1 cellular context compared by ENCODE assay signal in the genomic region with DNA sequence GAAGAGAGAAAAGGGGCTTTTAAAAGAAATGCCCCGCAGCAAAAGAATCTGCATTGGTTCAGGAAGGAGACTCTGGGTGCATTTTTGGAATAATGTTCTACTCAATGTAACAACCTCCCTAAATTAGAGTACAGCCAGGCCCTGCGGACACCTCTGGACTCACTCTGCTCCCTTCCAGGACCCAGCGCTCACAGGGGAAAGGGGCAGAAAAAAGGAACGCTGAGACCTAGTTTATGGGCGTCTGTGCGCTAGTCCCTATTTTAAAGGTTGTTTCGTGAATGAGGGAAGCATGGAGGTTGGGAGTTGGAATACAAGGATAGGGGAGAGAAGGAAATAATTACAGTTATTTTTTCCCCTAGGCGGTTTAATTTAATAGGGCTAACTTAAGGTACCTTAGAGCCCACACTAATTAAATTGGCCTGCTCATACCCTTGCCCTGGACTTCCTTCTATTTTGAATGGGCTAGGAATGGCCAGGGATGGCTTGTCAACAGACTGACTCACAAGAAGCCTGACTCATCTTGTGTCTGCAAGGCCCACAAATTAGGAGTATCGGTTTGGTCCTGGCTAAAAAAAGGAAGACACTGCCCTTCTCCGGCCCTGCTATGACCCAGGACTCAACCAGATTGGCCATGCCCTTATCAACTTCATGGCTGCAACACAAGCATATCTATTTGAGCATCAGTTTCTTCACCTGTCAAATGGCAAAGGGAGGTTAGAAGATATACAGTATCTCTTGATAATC.
TF ChIP-seq lines count a peak whose summit lies in the region.

No MANE protein-coding gene starts in this region.

TF ChIP-seq in HepG2, 621 proteins besides CTCF, POLR2A, EP300 and RAD21 (continued from another document):
- TF ChIP-seq, protein P1, sequence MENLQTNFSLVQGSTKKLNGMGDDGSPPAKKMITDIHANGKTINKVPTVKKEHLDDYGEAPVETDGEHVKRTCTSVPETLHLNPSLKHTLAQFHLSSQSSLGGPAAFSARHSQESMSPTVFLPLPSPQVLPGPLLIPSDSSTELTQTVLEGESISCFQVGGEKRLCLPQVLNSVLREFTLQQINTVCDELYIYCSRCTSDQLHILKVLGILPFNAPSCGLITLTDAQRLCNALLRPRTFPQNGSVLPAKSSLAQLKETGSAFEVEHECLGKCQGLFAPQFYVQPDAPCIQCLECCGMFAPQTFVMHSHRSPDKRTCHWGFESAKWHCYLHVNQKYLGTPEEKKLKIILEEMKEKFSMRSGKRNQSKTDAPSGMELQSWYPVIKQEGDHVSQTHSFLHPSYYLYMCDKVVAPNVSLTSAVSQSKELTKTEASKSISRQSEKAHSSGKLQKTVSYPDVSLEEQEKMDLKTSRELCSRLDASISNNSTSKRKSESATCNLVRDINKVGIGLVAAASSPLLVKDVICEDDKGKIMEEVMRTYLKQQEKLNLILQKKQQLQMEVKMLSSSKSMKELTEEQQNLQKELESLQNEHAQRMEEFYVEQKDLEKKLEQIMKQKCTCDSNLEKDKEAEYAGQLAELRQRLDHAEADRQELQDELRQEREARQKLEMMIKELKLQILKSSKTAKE (CRISPR knock-in tag; IDR thresholded peaks at IDR 0.05; ENCODE audit: borderline replicate concordance), result no peak
- TF ChIP-seq, protein P2, sequence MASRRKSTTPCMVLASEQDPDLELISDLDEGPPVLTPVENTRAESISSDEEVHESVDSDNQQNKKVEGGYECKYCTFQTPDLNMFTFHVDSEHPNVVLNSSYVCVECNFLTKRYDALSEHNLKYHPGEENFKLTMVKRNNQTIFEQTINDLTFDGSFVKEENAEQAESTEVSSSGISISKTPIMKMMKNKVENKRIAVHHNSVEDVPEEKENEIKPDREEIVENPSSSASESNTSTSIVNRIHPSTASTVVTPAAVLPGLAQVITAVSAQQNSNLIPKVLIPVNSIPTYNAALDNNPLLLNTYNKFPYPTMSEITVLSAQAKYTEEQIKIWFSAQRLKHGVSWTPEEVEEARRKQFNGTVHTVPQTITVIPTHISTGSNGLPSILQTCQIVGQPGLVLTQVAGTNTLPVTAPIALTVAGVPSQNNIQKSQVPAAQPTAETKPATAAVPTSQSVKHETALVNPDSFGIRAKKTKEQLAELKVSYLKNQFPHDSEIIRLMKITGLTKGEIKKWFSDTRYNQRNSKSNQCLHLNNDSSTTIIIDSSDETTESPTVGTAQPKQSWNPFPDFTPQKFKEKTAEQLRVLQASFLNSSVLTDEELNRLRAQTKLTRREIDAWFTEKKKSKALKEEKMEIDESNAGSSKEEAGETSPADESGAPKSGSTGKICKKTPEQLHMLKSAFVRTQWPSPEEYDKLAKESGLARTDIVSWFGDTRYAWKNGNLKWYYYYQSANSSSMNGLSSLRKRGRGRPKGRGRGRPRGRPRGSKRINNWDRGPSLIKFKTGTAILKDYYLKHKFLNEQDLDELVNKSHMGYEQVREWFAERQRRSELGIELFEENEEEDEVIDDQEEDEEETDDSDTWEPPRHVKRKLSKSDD (CRISPR knock-in tag; IDR thresholded peaks at IDR 0.05; ENCODE audit: low read depth), result no peak
- TF ChIP-seq, protein P3, sequence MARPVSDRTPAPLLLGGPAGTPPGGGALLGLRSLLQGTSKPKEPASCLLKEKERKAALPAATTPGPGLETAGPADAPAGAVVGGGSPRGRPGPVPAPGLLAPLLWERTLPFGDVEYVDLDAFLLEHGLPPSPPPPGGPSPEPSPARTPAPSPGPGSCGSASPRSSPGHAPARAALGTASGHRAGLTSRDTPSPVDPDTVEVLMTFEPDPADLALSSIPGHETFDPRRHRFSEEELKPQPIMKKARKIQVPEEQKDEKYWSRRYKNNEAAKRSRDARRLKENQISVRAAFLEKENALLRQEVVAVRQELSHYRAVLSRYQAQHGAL (CRISPR knock-in tag; IDR thresholded peaks at IDR 0.05; ENCODE audit: not compliant biosample characterization), result no peak
- TF ChIP-seq ZNF570 (CRISPR knock-in tag; IDR thresholded peaks at IDR 0.05; ENCODE audit: borderline replicate concordance) (no peak), NFIB (CRISPR knock-in tag; IDR thresholded peaks at IDR 0.05; ENCODE audit: borderline replicate concordance) (no peak), PAX8 (CRISPR knock-in tag; IDR thresholded peaks at IDR 0.05; ENCODE audit: borderline replicate concordance) (no peak), ZNF264 (CRISPR knock-in tag; IDR thresholded peaks at IDR 0.05) (no peak), EEA1 (CRISPR knock-in tag; IDR thresholded peaks at IDR 0.05; ENCODE audit: borderline replicate concordance) (no peak), HNRNPL (IDR thresholded peaks at IDR 0.05; ENCODE audit: low read depth, low read length) (no peak), ZNF605 (CRISPR knock-in tag; IDR thresholded peaks at IDR 0.05) (no peak), ZNF883 (CRISPR knock-in tag; IDR thresholded peaks at IDR 0.05; ENCODE audit: not compliant biosample characterization) (no peak), ZNF136 (CRISPR knock-in tag; IDR thresholded peaks at IDR 0.05; ENCODE audit: low read depth) (no peak), FOSL2 (CRISPR knock-in tag; IDR thresholded peaks at IDR 0.05) (peak; percentile 62), NCOA1 (CRISPR knock-in tag; IDR thresholded peaks at IDR 0.05) (0 out of 2 replicates have a peak, but pooled peaks have one; percentile 38), GTF3A (CRISPR knock-in tag; conservative IDR thresholded peaks at IDR 0.05) (no peak), ZNF674 (CRISPR knock-in tag; IDR thresholded peaks at IDR 0.05; ENCODE audit: low read depth) (no peak), RNF2 (conservative IDR thresholded peaks at IDR 0.05; ENCODE audit: low read depth) (no peak)
- TF ChIP-seq, protein P4, sequence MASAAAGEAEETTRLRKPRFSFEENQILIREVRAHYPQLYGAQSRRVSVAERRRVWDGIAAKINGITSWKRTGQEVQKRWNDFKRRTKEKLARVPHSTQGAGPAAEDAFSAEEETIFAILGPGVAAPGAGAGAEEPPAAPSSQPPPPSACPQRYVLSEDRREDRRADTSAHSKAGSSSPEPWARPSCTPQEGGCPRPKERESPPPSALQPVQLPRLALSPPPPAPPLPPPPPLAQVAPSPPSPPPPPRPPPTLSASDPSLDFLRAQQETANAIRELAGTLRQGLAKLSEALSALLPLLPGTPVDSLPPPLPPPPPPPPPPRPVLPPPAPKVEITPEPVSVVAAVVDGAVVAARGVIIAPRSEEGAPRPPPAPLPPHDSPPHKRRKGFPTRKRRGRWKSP (CRISPR knock-in tag; IDR thresholded peaks at IDR 0.05), result 0 out of 2 replicates have a peak, but pooled peaks have one; percentile 10
- TF ChIP-seq, protein P5, sequence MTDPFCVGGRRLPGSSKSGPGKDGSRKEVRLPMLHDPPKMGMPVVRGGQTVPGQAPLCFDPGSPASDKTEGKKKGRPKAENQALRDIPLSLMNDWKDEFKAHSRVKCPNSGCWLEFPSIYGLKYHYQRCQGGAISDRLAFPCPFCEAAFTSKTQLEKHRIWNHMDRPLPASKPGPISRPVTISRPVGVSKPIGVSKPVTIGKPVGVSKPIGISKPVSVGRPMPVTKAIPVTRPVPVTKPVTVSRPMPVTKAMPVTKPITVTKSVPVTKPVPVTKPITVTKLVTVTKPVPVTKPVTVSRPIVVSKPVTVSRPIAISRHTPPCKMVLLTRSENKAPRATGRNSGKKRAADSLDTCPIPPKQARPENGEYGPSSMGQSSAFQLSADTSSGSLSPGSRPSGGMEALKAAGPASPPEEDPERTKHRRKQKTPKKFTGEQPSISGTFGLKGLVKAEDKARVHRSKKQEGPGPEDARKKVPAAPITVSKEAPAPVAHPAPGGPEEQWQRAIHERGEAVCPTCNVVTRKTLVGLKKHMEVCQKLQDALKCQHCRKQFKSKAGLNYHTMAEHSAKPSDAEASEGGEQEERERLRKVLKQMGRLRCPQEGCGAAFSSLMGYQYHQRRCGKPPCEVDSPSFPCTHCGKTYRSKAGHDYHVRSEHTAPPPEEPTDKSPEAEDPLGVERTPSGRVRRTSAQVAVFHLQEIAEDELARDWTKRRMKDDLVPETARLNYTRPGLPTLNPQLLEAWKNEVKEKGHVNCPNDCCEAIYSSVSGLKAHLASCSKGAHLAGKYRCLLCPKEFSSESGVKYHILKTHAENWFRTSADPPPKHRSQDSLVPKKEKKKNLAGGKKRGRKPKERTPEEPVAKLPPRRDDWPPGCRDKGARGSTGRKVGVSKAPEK (CRISPR knock-in tag; IDR thresholded peaks at IDR 0.05; ENCODE audit: borderline replicate concordance), result no peak
- TF ChIP-seq, protein P6, sequence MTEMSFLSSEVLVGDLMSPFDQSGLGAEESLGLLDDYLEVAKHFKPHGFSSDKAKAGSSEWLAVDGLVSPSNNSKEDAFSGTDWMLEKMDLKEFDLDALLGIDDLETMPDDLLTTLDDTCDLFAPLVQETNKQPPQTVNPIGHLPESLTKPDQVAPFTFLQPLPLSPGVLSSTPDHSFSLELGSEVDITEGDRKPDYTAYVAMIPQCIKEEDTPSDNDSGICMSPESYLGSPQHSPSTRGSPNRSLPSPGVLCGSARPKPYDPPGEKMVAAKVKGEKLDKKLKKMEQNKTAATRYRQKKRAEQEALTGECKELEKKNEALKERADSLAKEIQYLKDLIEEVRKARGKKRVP (CRISPR knock-in tag; IDR thresholded peaks at IDR 0.05), result 0 out of 4 replicates have a peak, but pooled peaks of 1 of the 2 experiments have one; percentile 15
